ENCODE assay signal across 10 cellular contexts in genomic region chr2:151922845-151923666, GRCh38.
DNase-seq lines count a peak whose midpoint lies in the region; ATAC-seq, FAIRE-seq and TF ChIP-seq lines count a peak whose summit lies in the region.
"Had no signal": no experiment of that assay in that cellular context is flagged by ENCODE, and none has a peak within 500 bp of the region (broad histone marks: within the 10 kb centered on the region; RNA-seq: fewer than 3 reads in every experiment).

No MANE protein-coding gene starts in this region.

- ATAC-seq in HepG2: peak; percentile 75
- peak; percentile 77 to 84 for ATAC-seq in upper lobe of left lung (ENCODE audit: low FRiP score in 2 of 2)
- no peak for ATAC-seq in GM18868 (IDR thresholded peaks at IDR 0.05; ENCODE audit: unreplicated experiment)
- ATAC-seq: activated CD8-positive, alpha-beta memory T cell treated with anti-CD3 and anti-CD28 coated beads, Interleukin-2, amount 10 ng/mL, durations not matched to agents 7 days and 5 days had no signal

- FAIRE-seq in HepG2 (lab: Jason Lieb, UNC): peak; percentile 73

- TF ChIP-seq CTCF in HepG2 (CRISPR knock-in tag; IDR thresholded peaks at IDR 0.05) (no peak), upper lobe of left lung (IDR thresholded peaks at IDR 0.05) (no peak)

- H3K4me3 ChIP-seq in HepG2 (replicated peaks in 1 of 3; ENCODE audit: insufficient read depth in 1 of 3, low read depth in 2 of 3, low read length in 3 of 3): no peak overlapping the region
- no peak overlapping the region for H3K4me3 ChIP-seq in upper lobe of left lung
- H3K4me3 ChIP-seq: dorsolateral prefrontal cortex had no signal

- H4K20me1 ChIP-seq in HepG2 (ENCODE audit: insufficient read depth, low read length): no peaks in the 10 kb centered on the region

- peak; percentile 24 for DNase-seq in NCI-H774 (lab: John Stamatoyannopoulos, UW)
- DNase-seq in dermis microvascular lymphatic vessel endothelial cell (ENCODE audit: low read depth in 2 of 2): peak; percentile 48 to 97
- DNase-seq in HepG2 (ENCODE audit: low spot score): peak; percentile 43
- peak in 1 of 2 donors; percentile 93 for DNase-seq in upper lobe of left lung
- no peak for DNase-seq in middle frontal gyrus (ENCODE audit: extremely low spot score, low spot score)
- no peak for DNase-seq in NCI-H510A treated with DMSO at 0.1 percent for 48 hours (lab: John Stamatoyannopoulos, UW)
- DNase-seq: activated CD8-positive, alpha-beta memory T cell treated with anti-CD3 and anti-CD28 coated beads, Interleukin-2, amount 10 ng/mL, durations not matched to agents 7 days and 5 days; H9 had no signal

- H3K9me3 ChIP-seq in HepG2 (ENCODE audit: low read length) (no peaks in the 10 kb centered on the region), upper lobe of left lung (no peaks in the 10 kb centered on the region)

- intact Hi-C loops in HepG2 (cut with micrococcal nuclease; ENCODE audit: unreplicated experiment): no loop called here

- no peaks in the 10 kb centered on the region for H3K27me3 ChIP-seq in HepG2 (ENCODE audit: control insufficient read depth in 1 of 2, insufficient read depth in 2 of 2, low read length in 2 of 2)
- H3K27me3 ChIP-seq in upper lobe of left lung: no peaks in the 10 kb centered on the region
- H3K27me3 ChIP-seq: dorsolateral prefrontal cortex had no signal

- H2AFZ ChIP-seq in HepG2 (ENCODE audit: low read length): no peak overlapping the region

- H3K4me2 ChIP-seq in HepG2 (ENCODE audit: low read depth, low read length): no peak overlapping the region

- H3K4me1 ChIP-seq in HepG2 (ENCODE audit: insufficient read depth, low read length) (peaks cover 20% of the 10 kb centered on the region), upper lobe of left lung (peaks cover 14 to 23% (median 19%) of the 10 kb centered on the region in 4 donors)

- BruUV-seq in HepG2 (replicated peaks; lab: Mats Ljungman, UMichigan): no TSS peak

- no peak overlapping the region for H3K27ac ChIP-seq in HepG2 (ENCODE audit: extremely low read length, insufficient read depth, low read length)
- peak overlapping the region in 3 of 4 donors; percentile 45 to 75 (median 57) for H3K27ac ChIP-seq in upper lobe of left lung

- H3K9ac ChIP-seq in HepG2 (ENCODE audit: insufficient read depth, low read depth, low read length): no peak overlapping the region

- TF ChIP-seq EP300 in HepG2 (IDR thresholded peaks at IDR 0.05; ENCODE audit: low read depth in 2 of 2, low read length in 2 of 2): no peak
- no peak for TF ChIP-seq EP300 in HepG2 (CRISPR knock-in tag; IDR thresholded peaks at IDR 0.05; ENCODE audit: borderline replicate concordance)
- TF ChIP-seq EP300 in upper lobe of left lung (IDR thresholded peaks at IDR 0.05): peak in 1 of 4 donors; percentile 21

- no peaks in the 10 kb centered on the region for H3K36me3 ChIP-seq in HepG2 (replicated peaks in 1 of 2; ENCODE audit: control insufficient read depth in 1 of 2, insufficient read depth in 2 of 2, low read length in 2 of 2)
- H3K36me3 ChIP-seq in upper lobe of left lung: no peaks in the 10 kb centered on the region

- POLR2A ChIA-PET in HepG2 (lab: Yijun Ruan, JAX): interaction anchor here (0.8 to 1.1 kb wide), 2 partner anchors 50 to 95 kb away, joined by 3 read pairs; partner anchors contain the start of gene ARL5A

- WGBS in HepG2 (ENCODE audit: low lambda C conversion rate): 64% methylated on average over 5 of the region's 5 CpGs
- WGBS in upper lobe of left lung, 2 donors: 19 to 21% methylated on average over 5 of the region's 5 CpGs

- no peaks in the 10 kb centered on the region for H3K79me2 ChIP-seq in HepG2 (ENCODE audit: insufficient read depth, low read length)

- TF ChIP-seq RAD21 in HepG2 (CRISPR knock-in tag; IDR thresholded peaks at IDR 0.05): no peak

- in situ Hi-C loops in HepG2 (cut with HindIII; ENCODE audit: extremely low pct_ligation_motif_present, low pct_unique_long_range_greater_than_20kb): no loop called here

- CTCF ChIA-PET in HepG2 (lab: Yijun Ruan, JAX; ENCODE audit: low intra/inter-chr PET ratio, low total read pairs): no interaction called here

- TF ChIP-seq POLR2A in HepG2 (IDR thresholded peaks at IDR 0.05; ENCODE audit: insufficient read depth in 1 of 2, low read depth in 2 of 2, low read length in 2 of 2) (no peak), upper lobe of left lung (IDR thresholded peaks at IDR 0.05) (no peak)

TF ChIP-seq in HepG2, 621 proteins besides CTCF, POLR2A, EP300 and RAD21 (continues in another document):
- 0 out of 2 replicates have a peak, but pooled peaks have one; percentile 55 for TF ChIP-seq TFE3 (CRISPR knock-in tag; IDR thresholded peaks at IDR 0.05)
- no peak for TF ChIP-seq ZNF530 (CRISPR knock-in tag; IDR thresholded peaks at IDR 0.05; ENCODE audit: low read depth)
- TF ChIP-seq STAT6 (CRISPR knock-in tag; IDR thresholded peaks at IDR 0.05; ENCODE audit: borderline replicate concordance): no peak
- TF ChIP-seq SALL1 (CRISPR knock-in tag; IDR thresholded peaks at IDR 0.05): peak; percentile 31; the same call in 1 of the 2 replicates
- no peak for TF ChIP-seq ZBTB14 (CRISPR knock-in tag; IDR thresholded peaks at IDR 0.05)
- no peak for TF ChIP-seq DR1 (CRISPR knock-in tag; IDR thresholded peaks at IDR 0.05)
- TF ChIP-seq ZBTB7A (CRISPR knock-in tag; IDR thresholded peaks at IDR 0.05): no peak
- peak; percentile 59 for TF ChIP-seq CEBPG (CRISPR knock-in tag; IDR thresholded peaks at IDR 0.05)
- TF ChIP-seq KDM1A (CRISPR knock-in tag; IDR thresholded peaks at IDR 0.05): no peak
- no peak for TF ChIP-seq MYNN (CRISPR knock-in tag; IDR thresholded peaks at IDR 0.05; ENCODE audit: low read depth)
- no peak for TF ChIP-seq NR2F2 (IDR thresholded peaks at IDR 0.05; ENCODE audit: borderline replicate concordance, low read depth)
- TF ChIP-seq BHLHE40 (IDR thresholded peaks at IDR 0.05; ENCODE audit: low read length): peak; percentile 38; the same call in 1 of the 2 replicates
- no peak for TF ChIP-seq TFAP4 (IDR thresholded peaks at IDR 0.05; ENCODE audit: borderline replicate concordance, low read depth)
- TF ChIP-seq ZC3H13 (CRISPR knock-in tag; IDR thresholded peaks at IDR 0.05): no peak
- TF ChIP-seq IRF9 (CRISPR knock-in tag; IDR thresholded peaks at IDR 0.05; ENCODE audit: borderline replicate concordance): no peak
- peak; percentile 70; the same call in 1 of the 2 replicates for TF ChIP-seq RARA (CRISPR knock-in tag; IDR thresholded peaks at IDR 0.05)

Comparison
In these comparisons a context has a peak if more than half of its experiments do, and no peak if none do; other contexts are left out.
1. DNase-seq: peak in NCI-H774 (single experiment), dermis microvascular lymphatic vessel endothelial cell (2 of 2) and HepG2 (single experiment); none in middle frontal gyrus (single experiment) and NCI-H510A treated with DMSO at 0.1 percent for 48 hours (single experiment).